In genomic region chr1:209428241-209428921, GRCh38 we compare ENCODE assay signal across 2 cellular contexts.
A peak's percentile ranks its signal among the peaks of the same experiment; 100 is the strongest.
TF ChIP-seq lines count a peak whose summit lies in the region.

No MANE protein-coding gene starts in this region.

TF ChIP-seq in WTC11, 78 proteins besides CTCF, POLR2A, EP300 and RAD21 (continued from another document):
- TF ChIP-seq CBFB (CRISPR knock-in tag; IDR thresholded peaks at IDR 0.05; ENCODE audit: low read depth) (0 out of 2 replicates have a peak, but pooled peaks have one; percentile 19), AFF4 (CRISPR knock-in tag; IDR thresholded peaks at IDR 0.05; ENCODE audit: borderline replicate concordance) (peak; percentile 88; the same call in 1 of the 2 replicates)

TF ChIP-seq in HepG2, 621 proteins besides CTCF, POLR2A, EP300 and RAD21 (continued from another document):
- TF ChIP-seq AKNA (CRISPR knock-in tag; IDR thresholded peaks at IDR 0.05; ENCODE audit: borderline replicate concordance) (no peak), SMAD9 (CRISPR knock-in tag; IDR thresholded peaks at IDR 0.05) (no peak), ZNF549 (CRISPR knock-in tag; IDR thresholded peaks at IDR 0.05) (no peak), ZNF318 (CRISPR knock-in tag; IDR thresholded peaks at IDR 0.05) (no peak), ZNF557 (CRISPR knock-in tag; IDR thresholded peaks at IDR 0.05) (no peak), MED1 (CRISPR knock-in tag; IDR thresholded peaks at IDR 0.05) (no peak), DPF2 (CRISPR knock-in tag; IDR thresholded peaks at IDR 0.05; ENCODE audit: borderline replicate concordance, low read depth) (no peak)
- TF ChIP-seq, protein P1, sequence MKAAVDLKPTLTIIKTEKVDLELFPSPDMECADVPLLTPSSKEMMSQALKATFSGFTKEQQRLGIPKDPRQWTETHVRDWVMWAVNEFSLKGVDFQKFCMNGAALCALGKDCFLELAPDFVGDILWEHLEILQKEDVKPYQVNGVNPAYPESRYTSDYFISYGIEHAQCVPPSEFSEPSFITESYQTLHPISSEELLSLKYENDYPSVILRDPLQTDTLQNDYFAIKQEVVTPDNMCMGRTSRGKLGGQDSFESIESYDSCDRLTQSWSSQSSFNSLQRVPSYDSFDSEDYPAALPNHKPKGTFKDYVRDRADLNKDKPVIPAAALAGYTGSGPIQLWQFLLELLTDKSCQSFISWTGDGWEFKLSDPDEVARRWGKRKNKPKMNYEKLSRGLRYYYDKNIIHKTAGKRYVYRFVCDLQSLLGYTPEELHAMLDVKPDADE (CRISPR knock-in tag; IDR thresholded peaks at IDR 0.05), result no peak
TF ChIP-seq in HepG2: peak in this region for 0.
